11 cellular contexts compared by ENCODE assay signal in genomic region chr17:81924557-81925532, GRCh38. TPM values are rescaled to one million over a fixed set of nuclear protein-coding genes. Genes with fewer than 3 reads are reported as not detected.
DNase-seq lines count a peak whose midpoint lies in the region; ATAC-seq and TF ChIP-seq lines count a peak whose summit lies in the region.
"Had no signal": no experiment of that assay in that cellular context is flagged by ENCODE, and none has a peak within 500 bp of the region (broad histone marks: within the 10 kb centered on the region; RNA-seq: fewer than 3 reads in every experiment).

No MANE protein-coding gene starts in this region.

- no peaks in the 10 kb centered on the region for H3K36me3 Mint-ChIP-seq in naive B cell

- peaks cover 70% of the 10 kb centered on the region for H3K79me2 ChIP-seq in mammary epithelial cell (ENCODE audit: insufficient read depth, low read length)

- peak overlapping the region; percentile 43 to 99 (median 91) for H3K4me3 ChIP-seq in BLaER1 treated with 17β-estradiol and CSF1 and Interleukin-3, amounts not matched to agents 10 nM and 100 nM
- peak overlapping the region; percentile 42 for H3K4me3 ChIP-seq in HUES64 (ENCODE audit: low read length)
- H3K4me3 ChIP-seq in mammary epithelial cell (replicated peaks in 1 of 3; ENCODE audit: insufficient read depth in 1 of 3, low read depth in 2 of 3, low read length in 3 of 3), result no peak overlapping the region
- H3K4me3 ChIP-seq in BE2C (ENCODE audit: low read depth, low read length), result no peak overlapping the region

- H3K36me3 ChIP-seq in BLaER1 treated with 17β-estradiol and CSF1 and Interleukin-3, amounts not matched to agents 10 nM and 100 nM, result peaks cover 21 to 32% (median 29%) of the 10 kb centered on the region in 11 experiments
- H3K36me3 ChIP-seq in HUES64 (ENCODE audit: insufficient read depth, low read length) (peaks cover 30% of the 10 kb centered on the region), mammary epithelial cell (ENCODE audit: insufficient read depth, low read length) (no peaks in the 10 kb centered on the region), BE2C (peaks cover 29% of the 10 kb centered on the region)

- DNase-seq in mammary epithelial cell, result no peak
- DNase-seq in naive B cell, result no peak
- no peak for DNase-seq in BE2C
- no peak for DNase-seq in hepatic stellate cell (ENCODE audit: low spot score)
- DNase-seq in UCSD-AML1 (lab: John Stamatoyannopoulos, UW; ENCODE audit: unreplicated experiment), result no peak
- DNase-seq in Right ventricle myocardium superior, result no peak
- DNase-seq: hypothalamus; NCI-H1694 treated with DMSO at 0.1 percent for 48 hours; stimulated activated CD4-positive, alpha-beta T cell treated with anti-CD3 and anti-CD28 coated beads, Interleukin-4, amount 100 ng/mL, for 1 hour had no signal

- H4K20me1 ChIP-seq in BLaER1 treated with 17β-estradiol and CSF1 and Interleukin-3, amounts not matched to agents 10 nM and 100 nM, result peaks cover 20 to 73% (median 44%) of the 10 kb centered on the region in 11 experiments
- H4K20me1 ChIP-seq in mammary epithelial cell (ENCODE audit: insufficient read depth, low read length), result no peaks in the 10 kb centered on the region

- H3K9me3 Mint-ChIP-seq in naive B cell, result no peaks in the 10 kb centered on the region

- no TSS peak for BruUV-seq in mammary epithelial cell (replicated peaks; lab: Mats Ljungman, UMichigan)

- intact Hi-C loops in mammary epithelial cell (cut with micrococcal nuclease), result no loop called here
- intact Hi-C loops in Right ventricle myocardium superior (cut with DNase I), result no loop called here

- H2AFZ ChIP-seq in mammary epithelial cell (ENCODE audit: low read depth, low read length), result no peak overlapping the region

- peaks cover 72 to 85% (median 81%) of the 10 kb centered on the region in 10 experiments for H3K4me1 ChIP-seq in BLaER1 treated with 17β-estradiol and CSF1 and Interleukin-3, amounts not matched to agents 10 nM and 100 nM
- peaks cover 26% of the 10 kb centered on the region for H3K4me1 ChIP-seq in HUES64 (ENCODE audit: insufficient read depth, low read length)
- H3K4me1 ChIP-seq in mammary epithelial cell (ENCODE audit: insufficient read depth, low read length), result peaks cover 40% of the 10 kb centered on the region
- peaks cover 6% of the 10 kb centered on the region for H3K4me1 ChIP-seq in BE2C

- no peaks in the 10 kb centered on the region for H3K9me3 ChIP-seq in BLaER1 treated with 17β-estradiol and CSF1 and Interleukin-3, amounts not matched to agents 10 nM and 100 nM (replicated peaks in 1 of 11)
- no peaks in the 10 kb centered on the region for H3K9me3 ChIP-seq in HUES64 (ENCODE audit: insufficient read depth, low read depth, low read length)
- no peaks in the 10 kb centered on the region for H3K9me3 ChIP-seq in mammary epithelial cell (replicated peaks; ENCODE audit: insufficient read depth, low read length)
- no peaks in the 10 kb centered on the region for H3K9me3 ChIP-seq in BE2C

- WGBS in HUES64, result 48% methylated on average over 21 of the region's 21 CpGs
- 83% methylated on average over 14 of the region's 21 CpGs for WGBS in mammary epithelial cell (ENCODE audit: low coverage, missing lambda C conversion rate)

- H3K27me3 Mint-ChIP-seq in naive B cell, result peaks cover 0 to 12% (median 5%) of the 10 kb centered on the region in 3 donors

- peak overlapping the region; percentile 18 to 95 (median 86) for H3K4me3 Mint-ChIP-seq in naive B cell

- peak overlapping the region in 4 of 6 donors; percentile 62 to 90 (median 80) for H3K27ac Mint-ChIP-seq in naive B cell

- peak overlapping the region; percentile 98 to 100 (median 100) for H3K4me2 ChIP-seq in BLaER1 treated with 17β-estradiol and CSF1 and Interleukin-3, amounts not matched to agents 10 nM and 100 nM
- H3K4me2 ChIP-seq in mammary epithelial cell (ENCODE audit: insufficient read depth, low read depth, low read length), result peak overlapping the region; percentile 91

- no peak for TF ChIP-seq CTCF in mammary epithelial cell (conservative IDR thresholded peaks at IDR 0.05 in 1 of 2, IDR thresholded peaks at IDR 0.05 in 1 of 2; ENCODE audit: extremely low read depth in 1 of 2, insufficient read depth in 1 of 2, low read depth in 1 of 2, low read length in 2 of 2)
- TF ChIP-seq CTCF in BE2C (IDR thresholded peaks at IDR 0.05; ENCODE audit: low read depth, low read length), result no peak

- in situ Hi-C loops in mammary epithelial cell (cut with MboI; ENCODE audit: low sequenced_read_pairs in 2 of 2), result no loop called here

- H3K4me1 Mint-ChIP-seq in naive B cell, result peaks cover 15 to 33% (median 16%) of the 10 kb centered on the region in 3 donors

- H3K9ac ChIP-seq in BLaER1 treated with 17β-estradiol and CSF1 and Interleukin-3, amounts not matched to agents 10 nM and 100 nM, result peak overlapping the region; percentile 76 to 99 (median 94)
- H3K9ac ChIP-seq in HUES64 (ENCODE audit: low read depth, low read length), result peak overlapping the region; percentile 82
- H3K9ac ChIP-seq in mammary epithelial cell (ENCODE audit: insufficient read depth, low read length), result no peak overlapping the region

- H3K27ac ChIP-seq in BLaER1 treated with 17β-estradiol and CSF1 and Interleukin-3, amounts not matched to agents 10 nM and 100 nM, result peak overlapping the region in 10 of 11 experiments; percentile 62 to 99 (median 98); a peak in 20 of 22 replicates
- H3K27ac ChIP-seq in HUES64 (ENCODE audit: low read depth, low read length) (peak overlapping the region; percentile 96), mammary epithelial cell (ENCODE audit: insufficient read depth, low read depth, low read length) (no peak overlapping the region)

- CTCF ChIA-PET in mammary epithelial cell (lab: Charles Lee; ENCODE audit: low non-redundant PET), result no interaction called here

- no peak for ATAC-seq in naive B cell (ENCODE audit: low read depth in 2 of 2)
- no peak for ATAC-seq in Right ventricle myocardium superior (ENCODE audit: poor library complexity)

- dilution Hi-C loops in mammary epithelial cell (cut with HindIII; ENCODE audit: low sequenced_read_pairs), result no loop called here

- peaks cover 15 to 21% (median 19%) of the 10 kb centered on the region in 11 experiments for H3K27me3 ChIP-seq in BLaER1 treated with 17β-estradiol and CSF1 and Interleukin-3, amounts not matched to agents 10 nM and 100 nM
- H3K27me3 ChIP-seq in HUES64 (ENCODE audit: insufficient read depth, low read length), result peaks cover 16% of the 10 kb centered on the region
- no peaks in the 10 kb centered on the region for H3K27me3 ChIP-seq in mammary epithelial cell (ENCODE audit: insufficient read depth, low read length)
- no peaks in the 10 kb centered on the region for H3K27me3 ChIP-seq in BE2C

RNA-seq across cellular contexts. Expression of gene MAFG, which starts 2.7 kb away (rescaled TPM):
- 14.7 TPM for polyA plus RNA-seq in HUES64 (2013, experiment 1 of 2)
- 16.4 TPM for polyA plus RNA-seq in HUES64 (2013, experiment 2 of 2)
- 10 to 100 TPM; 19.8 to 27.9 TPM for total RNA-seq in mammary epithelial cell
- 11.5 TPM for polyA plus RNA-seq in mammary epithelial cell
- 11.3 TPM for polyA minus RNA-seq in mammary epithelial cell
- 1 to 10 TPM; 3.4 to 6.7 (median 4.7) TPM for polyA plus RNA-seq in naive B cell (ENCODE audit: low read depth in 6 of 6)
- polyA plus RNA-seq in BE2C (2012; ENCODE audit: insufficient read depth, insufficient read length, low read depth), result 43.3 TPM
- 29.9 TPM for total RNA-seq in Right ventricle myocardium superior

RNA-seq across cellular contexts. Expression of gene SIRT7, which starts 6.9 kb away (rescaled TPM):
- 12.9 TPM for polyA plus RNA-seq in HUES64 (2013, experiment 1 of 2)
- polyA plus RNA-seq in HUES64 (2013, experiment 2 of 2), result 10.5 TPM
- total RNA-seq in mammary epithelial cell (10 to 100 TPM; 15.5 to 28.1 TPM), Right ventricle myocardium superior (6.1 TPM)
- polyA plus RNA-seq in mammary epithelial cell (7.2 TPM), naive B cell (ENCODE audit: low read depth in 6 of 6) (10 to 100 TPM; 23.6 to 41.3 (median 30.6) TPM)
- 12.6 TPM for polyA minus RNA-seq in mammary epithelial cell
- polyA plus RNA-seq in BE2C (2012; ENCODE audit: insufficient read depth, insufficient read length, low read depth), result 61.1 TPM

RNA-seq across cellular contexts. Expression of gene PYCR1, which starts 12.3 kb away (rescaled TPM):
- polyA plus RNA-seq in HUES64 (2013, experiment 1 of 2), result 87.7 TPM
- polyA plus RNA-seq in HUES64 (2013, experiment 2 of 2), result 88.3 TPM
- total RNA-seq in mammary epithelial cell (10 to 100 TPM; 86.9 to 98.7 TPM), Right ventricle myocardium superior (3.2 TPM)
- polyA plus RNA-seq in mammary epithelial cell (32.3 TPM), naive B cell (ENCODE audit: low read depth in 6 of 6) (1 to 10 TPM; 1.6 to 4.5 (median 2.2) TPM)
- polyA minus RNA-seq in mammary epithelial cell, result 15.5 TPM
- 287 TPM for polyA plus RNA-seq in BE2C (2012; ENCODE audit: insufficient read depth, insufficient read length, low read depth)

RNA-seq across cellular contexts. Expression of gene PCYT2, which starts 13.6 kb away (rescaled TPM):
- 37.6 TPM for polyA plus RNA-seq in HUES64 (2013, experiment 1 of 2)
- polyA plus RNA-seq in HUES64 (2013, experiment 2 of 2), result 35.9 TPM
- total RNA-seq in mammary epithelial cell (10 to 100 TPM; 23.5 to 48.7 TPM), Right ventricle myocardium superior (29.5 TPM)
- polyA plus RNA-seq in mammary epithelial cell (51.6 TPM), naive B cell (ENCODE audit: low read depth in 6 of 6) (10 to 100 TPM; 19.0 to 28.4 (median 21.2) TPM)
- 33.7 TPM for polyA minus RNA-seq in mammary epithelial cell
- polyA plus RNA-seq in BE2C (2012; ENCODE audit: insufficient read depth, insufficient read length, low read depth), result 23.0 TPM

RNA-seq across cellular contexts. Expression of gene MYADML2, which starts 22.2 kb away (rescaled TPM):
- polyA plus RNA-seq in HUES64 (2013, experiment 1 of 2), result 0.10 TPM
- polyA plus RNA-seq in HUES64 (2013, experiment 2 of 2), result not detected
- not detected for total RNA-seq in mammary epithelial cell
- polyA plus RNA-seq in mammary epithelial cell, result not detected
- not detected for polyA minus RNA-seq in mammary epithelial cell
- polyA plus RNA-seq in naive B cell (ENCODE audit: low read depth in 6 of 6), result not detected
- polyA plus RNA-seq in BE2C (2012; ENCODE audit: insufficient read depth, insufficient read length, low read depth), result 1.8 TPM
- total RNA-seq in Right ventricle myocardium superior, result 3.5 TPM

Comparison
In these comparisons a context has a peak if more than half of its experiments do, and no peak if none do; other contexts are left out.
1. H3K4me3 ChIP-seq: peak in BLaER1 treated with 17β-estradiol and CSF1 and Interleukin-3, amounts not matched to agents 10 nM and 100 nM (10 of 10) and HUES64 (single experiment); none in mammary epithelial cell (0 of 3) and BE2C (single experiment).
2. RNA of gene PYCR1, which starts 12.3 kb away (total RNA-seq): 86.9 to 98.7 TPM in mammary epithelial cell; 3.2 TPM in Right ventricle myocardium superior (single experiment); every median in the first group is over 10 times any median in the second.